In genomic region chr12:110048242-110049027, GRCh38 we compare ENCODE assay signal across 8 cellular contexts. TPM values are rescaled to one million over a fixed set of nuclear protein-coding genes. Genes with fewer than 3 reads are reported as not detected.
DNase-seq lines count a peak whose midpoint lies in the region; ATAC-seq and FAIRE-seq lines count a peak whose summit lies in the region.

TSS of gene C12orf76 (minus strand) at chr12:110048522. CDS start at chr12:110048495, 27 bp downstream.

- H3K27ac Mint-ChIP-seq in activated T-cell treated with anti-CD3 and anti-CD28 coated beads, Interleukin-2, amount 50 U/mL, for 72 hours: peak within 1 kb of the TSS; percentile 72
- H3K27ac Mint-ChIP-seq in naive B cell: peak within 1 kb of the TSS; percentile 97 to 100 (median 100)
- H3K27ac Mint-ChIP-seq in stimulated activated memory B cell treated with anti-CD40 and anti-IgM and Interleukin-4, amounts not matched to agents 10 μg/mL and 1 μg/mL and 100 μg/mL, for 72 hours: peak within 1 kb of the TSS; percentile 99

- no peaks in the 10 kb centered on the region for H3K9me3 ChIP-seq in KOPT-K1 (ENCODE audit: insufficient read depth, low read length, poor library complexity, severe bottlenecking)

- peak within 1 kb of the TSS; percentile 74 for H3K27ac ChIP-seq in KOPT-K1 (ENCODE audit: low read depth, low read length, poor library complexity, severe bottlenecking)

- no peaks in the 10 kb centered on the region for H3K9me3 Mint-ChIP-seq in activated T-cell treated with anti-CD3 and anti-CD28 coated beads, Interleukin-2, amount 50 U/mL, for 72 hours
- peaks cover 0 to 3% (median 0%) of the 10 kb centered on the region in 7 donors for H3K9me3 Mint-ChIP-seq in naive B cell
- H3K9me3 Mint-ChIP-seq in stimulated activated memory B cell treated with anti-CD40 and anti-IgM and Interleukin-4, amounts not matched to agents 10 μg/mL and 1 μg/mL and 100 μg/mL, for 72 hours: no peaks in the 10 kb centered on the region

- no peaks in the 10 kb centered on the region for H3K36me3 ChIP-seq in KOPT-K1 (ENCODE audit: insufficient read depth, low read length)

- DNase-seq in DMS79 (lab: John Stamatoyannopoulos, UW): peak; percentile 94
- DNase-seq in RCC 7860 (ENCODE audit: low spot score): peak; percentile 92
- DNase-seq in activated T-cell treated with anti-CD3 and anti-CD28 coated beads, Interleukin-2, amount 50 U/mL, for 72 hours: peak; percentile 92 to 93
- peak; percentile 97 for DNase-seq in fibroblast of gingiva (ENCODE audit: low read depth)
- peak; percentile 89 for DNase-seq in naive B cell

- H3K27me3 Mint-ChIP-seq in activated T-cell treated with anti-CD3 and anti-CD28 coated beads, Interleukin-2, amount 50 U/mL, for 72 hours (ENCODE audit: low read depth): no peaks in the 10 kb centered on the region
- H3K27me3 Mint-ChIP-seq in naive B cell: no peaks in the 10 kb centered on the region
- H3K27me3 Mint-ChIP-seq in stimulated activated memory B cell treated with anti-CD40 and anti-IgM and Interleukin-4, amounts not matched to agents 10 μg/mL and 1 μg/mL and 100 μg/mL, for 72 hours: no peaks in the 10 kb centered on the region

- peak; percentile 79 for FAIRE-seq in RCC 7860 (lab: Jason Lieb, UNC)

- peak; percentile 99 for ATAC-seq in GM21786 (IDR thresholded peaks at IDR 0.05; ENCODE audit: unreplicated experiment)
- ATAC-seq in activated T-cell treated with anti-CD3 and anti-CD28 coated beads, Interleukin-2, amount 50 U/mL, for 72 hours (replicated peaks in 1 of 2): peak; percentile 100
- peak; percentile 97 to 98 for ATAC-seq in naive B cell (ENCODE audit: low read depth in 2 of 2)
- peak; percentile 98 for ATAC-seq in stimulated activated memory B cell treated with anti-CD40 and anti-IgM and Interleukin-4, amounts not matched to agents 10 μg/mL and 1 μg/mL and 100 μg/mL, for 72 hours

- H3K4me3 Mint-ChIP-seq in activated T-cell treated with anti-CD3 and anti-CD28 coated beads, Interleukin-2, amount 50 U/mL, for 72 hours: peak within 1 kb of the TSS; percentile 92
- peak within 1 kb of the TSS; percentile 88 to 96 (median 93) for H3K4me3 Mint-ChIP-seq in naive B cell
- H3K4me3 Mint-ChIP-seq in stimulated activated memory B cell treated with anti-CD40 and anti-IgM and Interleukin-4, amounts not matched to agents 10 μg/mL and 1 μg/mL and 100 μg/mL, for 72 hours: peak within 1 kb of the TSS; percentile 89

- no peaks in the 10 kb centered on the region for H3K36me3 Mint-ChIP-seq in activated T-cell treated with anti-CD3 and anti-CD28 coated beads, Interleukin-2, amount 50 U/mL, for 72 hours (ENCODE audit: insufficient read depth in 2 of 2)
- no peaks in the 10 kb centered on the region for H3K36me3 Mint-ChIP-seq in naive B cell
- peaks cover under 1% of the 10 kb centered on the region for H3K36me3 Mint-ChIP-seq in stimulated activated memory B cell treated with anti-CD40 and anti-IgM and Interleukin-4, amounts not matched to agents 10 μg/mL and 1 μg/mL and 100 μg/mL, for 72 hours

- H3K4me1 Mint-ChIP-seq in activated T-cell treated with anti-CD3 and anti-CD28 coated beads, Interleukin-2, amount 50 U/mL, for 72 hours (ENCODE audit: low read depth): peaks cover 47% of the 10 kb centered on the region
- H3K4me1 Mint-ChIP-seq in naive B cell: peaks cover 24 to 56% (median 45%) of the 10 kb centered on the region in 3 donors
- peaks cover 50% of the 10 kb centered on the region for H3K4me1 Mint-ChIP-seq in stimulated activated memory B cell treated with anti-CD40 and anti-IgM and Interleukin-4, amounts not matched to agents 10 μg/mL and 1 μg/mL and 100 μg/mL, for 72 hours

RNA-seq across cellular contexts. Expression of gene C12orf76, which starts in this region (rescaled TPM):
- 10 to 100 TPM; 16.9 to 19.0 TPM for total RNA-seq in activated T-cell treated with anti-CD3 and anti-CD28 coated beads, Interleukin-2, amount 50 U/mL, for 72 hours
- polyA plus RNA-seq in naive B cell (ENCODE audit: low read depth in 6 of 6): 10 to 100 TPM; 10.6 to 19.8 (median 16.7) TPM

Comparison
In these comparisons a context has a peak if more than half of its experiments do, and no peak if none do; other contexts are left out.
1. Peak in every context shown above with its lines: DNase-seq, ATAC-seq and H3K27ac ChIP-seq.